ENCODE assay signal across 8 cellular contexts in genomic region chr13:35164324-35164932, GRCh38.
DNase-seq lines count a peak whose midpoint lies in the region; ATAC-seq and TF ChIP-seq lines count a peak whose summit lies in the region.

No MANE protein-coding gene starts in this region.

- no peak overlapping the region for H3K27ac Mint-ChIP-seq in CD4-positive, alpha-beta T cell

- H3K27me3 Mint-ChIP-seq in CD4-positive, alpha-beta T cell = no peaks in the 10 kb centered on the region

- peak; percentile 83 for TF ChIP-seq CTCF in CD4-positive, alpha-beta T cell (IDR thresholded peaks at IDR 0.05)
- peak; percentile 63 to 80 (median 66) for TF ChIP-seq CTCF in adrenal gland (IDR thresholded peaks at IDR 0.05)
- peak; percentile 54 to 74 (median 60) for TF ChIP-seq CTCF in transverse colon (IDR thresholded peaks at IDR 0.05)

- H3K36me3 Mint-ChIP-seq in CD4-positive, alpha-beta T cell (ENCODE audit: low read depth) = no peaks in the 10 kb centered on the region

- intact Hi-C loops in CD4-positive, alpha-beta T cell (cut with DNase I, micrococcal nuclease) = loop anchor here (5.0 to 10.0 kb wide), 2 partner anchors 1937 to 1940 kb away; no protein-coding TSS in a partner anchor
- intact Hi-C loops in adrenal gland (cut with DNase I) = no loop called here
- intact Hi-C loops in transverse colon (cut with DNase I; ENCODE audit: low total_unique reads) = no loop called here

- no peaks in the 10 kb centered on the region for H3K9me3 ChIP-seq in CD4-positive, alpha-beta T cell (ENCODE audit: control insufficient read depth, low read length)
- H3K9me3 ChIP-seq in adrenal gland (replicated peaks in 1 of 3) (peaks cover 0 to 2% (median 0%) of the 10 kb centered on the region in 3 donors), transverse colon (no peaks in the 10 kb centered on the region)

- peaks cover 6% of the 10 kb centered on the region for H3K4me1 Mint-ChIP-seq in CD4-positive, alpha-beta T cell (ENCODE audit: low read depth)

- H3K36me3 ChIP-seq in adrenal gland (replicated peaks in 1 of 2) = no peaks in the 10 kb centered on the region
- H3K36me3 ChIP-seq in transverse colon = no peaks in the 10 kb centered on the region

- no peak overlapping the region for H3K4me3 Mint-ChIP-seq in CD4-positive, alpha-beta T cell

- ATAC-seq in CD4-positive, alpha-beta T cell (ENCODE audit: poor library complexity) = peak; percentile 49
- peak; percentile 83 for ATAC-seq in GM18909 (IDR thresholded peaks at IDR 0.05; ENCODE audit: poor library complexity, unreplicated experiment)
- peak; percentile 70 for ATAC-seq in HG03060 (IDR thresholded peaks at IDR 0.05; ENCODE audit: low read depth, unreplicated experiment)

- no peak for TF ChIP-seq EP300 in transverse colon (IDR thresholded peaks at IDR 0.05; ENCODE audit: low read depth)

- H3K27ac ChIP-seq in CD4-positive, alpha-beta T cell (ENCODE audit: low read depth, low read length) = no peak overlapping the region
- H3K27ac ChIP-seq in adrenal gland = no peak overlapping the region
- no peak overlapping the region for H3K27ac ChIP-seq in transverse colon

- no peak for TF ChIP-seq POLR2A in adrenal gland (IDR thresholded peaks at IDR 0.05)
- TF ChIP-seq POLR2A in transverse colon (IDR thresholded peaks at IDR 0.05) = no peak

- H3K27me3 ChIP-seq in CD4-positive, alpha-beta T cell (ENCODE audit: control insufficient read depth, insufficient read depth, low read length) = no peaks in the 10 kb centered on the region
- H3K27me3 ChIP-seq in adrenal gland = no peaks in the 10 kb centered on the region
- H3K27me3 ChIP-seq in transverse colon = no peaks in the 10 kb centered on the region

- POLR2A ChIA-PET in CD4-positive, alpha-beta T cell (lab: Charles Lee) = no interaction called here

- H3K4me1 ChIP-seq in adrenal gland (replicated peaks in 1 of 2) (peaks cover 0 to 7% of the 10 kb centered on the region in 2 donors), transverse colon (no peaks in the 10 kb centered on the region)

- in situ Hi-C loops in transverse colon (cut with MboI; ENCODE audit: low pct_ligation_motif_present in 1 of 4, low pct_unique_long_range_greater_than_20kb in 1 of 4, low sequenced_read_pairs in 3 of 4) = loop anchor here in 1 of 4 donors (25.0 kb wide), 3 partner anchors 1227 to 1602 kb away; partner anchors contain the start of gene RFC3

- H3K4me3 ChIP-seq in adrenal gland = no peak overlapping the region
- no peak overlapping the region for H3K4me3 ChIP-seq in transverse colon

- no peaks in the 10 kb centered on the region for H3K9me3 Mint-ChIP-seq in CD4-positive, alpha-beta T cell

- CTCF ChIA-PET in CD4-positive, alpha-beta T cell (lab: Charles Lee) = no interaction called here

- DNase-seq in CD4-positive, alpha-beta T cell = no peak
- DNase-seq in NCI-H2081 treated with DMSO at 0.1 percent for 48 hours (lab: John Stamatoyannopoulos, UW) = peak; percentile 36
- DNase-seq in adrenal gland = no peak
- DNase-seq in iPS-NIHi7 (ENCODE audit: extremely low spot score) = peak; percentile 33
- DNase-seq in transverse colon = no peak
- DNase-seq in activated effector memory CD4-positive, alpha-beta T cell treated with anti-CD3 and anti-CD28 coated beads, Interleukin-2, amount 50 U/mL, for 16 hours = no peak

Comparison
In these comparisons a context has a peak if more than half of its experiments do, and no peak if none do; other contexts are left out.
1. DNase-seq: peak in NCI-H2081 treated with DMSO at 0.1 percent for 48 hours (single experiment) and iPS-NIHi7 (single experiment); none in CD4-positive, alpha-beta T cell (0 of 10), adrenal gland (0 of 7), transverse colon (single experiment) and activated effector memory CD4-positive, alpha-beta T cell treated with anti-CD3 and anti-CD28 coated beads, Interleukin-2, amount 50 U/mL, for 16 hours (single experiment).
2. intact Hi-C loops: an anchor here in CD4-positive, alpha-beta T cell (5.0 to 10.0 kb wide); none called in adrenal gland and transverse colon.
3. Peak in every context shown above with its lines, with median percentiles within 50 percentile points of each other: ATAC-seq and CTCF ChIP-seq.